Comparison of ENCODE assay signal across 14 cellular contexts in the genomic region with DNA sequence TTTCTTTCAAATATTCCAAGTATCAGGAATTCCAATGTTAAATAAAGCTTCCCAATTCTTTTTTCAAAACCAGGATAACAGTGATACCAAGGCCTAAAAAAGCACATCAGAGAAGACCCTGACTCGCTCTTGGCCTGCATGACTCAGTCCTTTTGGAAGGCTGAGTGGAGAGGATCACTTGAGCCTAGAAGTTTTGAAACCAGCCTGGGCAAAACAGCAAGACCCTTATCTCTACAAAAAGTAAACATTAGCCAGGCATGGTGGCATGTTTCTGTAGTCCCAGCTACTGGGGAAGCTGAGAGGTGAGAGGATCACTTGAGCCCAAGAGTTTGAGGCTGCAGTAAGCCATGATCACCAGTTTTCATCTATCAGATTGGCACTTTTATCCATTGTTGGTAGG. TPM values are rescaled to one million over a fixed set of nuclear protein-coding genes. Genes with fewer than 3 reads are reported as not detected.
DNase-seq lines count a peak whose midpoint lies in the region; ATAC-seq and TF ChIP-seq lines count a peak whose summit lies in the region.
"Had no signal": no experiment of that assay in that cellular context is flagged by ENCODE, and none has a peak within 500 bp of the region (broad histone marks: within the 10 kb centered on the region; RNA-seq: fewer than 3 reads in every experiment).

No MANE protein-coding gene starts in this region.

- H2AK9ac ChIP-seq in IMR-90 (replicated peaks; ENCODE audit: low read depth, low read length, poor library complexity) = no peak overlapping the region

- H3K18ac ChIP-seq in IMR-90 (ENCODE audit: low read depth, low read length) = no peak overlapping the region

- H3K4me1 ChIP-seq in IMR-90 (ENCODE audit: control insufficient read depth, insufficient read depth, low read length) = peaks cover 3% of the 10 kb centered on the region; the same call in 1 of the 2 replicates
- H3K4me1 ChIP-seq in body of pancreas = peaks cover 3% of the 10 kb centered on the region
- no peaks in the 10 kb centered on the region for H3K4me1 ChIP-seq in lower lobe of right lung

- in situ Hi-C loops in IMR-90 (cut with MboI; ENCODE audit: low sequenced_read_pairs) = no loop called here

- dilution Hi-C loops in IMR-90 (cut with HindIII; ENCODE audit: low sequenced_read_pairs, unreplicated experiment) = no loop called here

- H4K5ac ChIP-seq in IMR-90 (ENCODE audit: low read depth, low read length) = no peak overlapping the region

- H3K9ac ChIP-seq in IMR-90 (ENCODE audit: low read depth, low read length) = no peak overlapping the region

- CTCF ChIA-PET in IMR-90 (lab: Yijun Ruan, JAX) = no interaction called here

- no peaks in the 10 kb centered on the region for H4K20me1 ChIP-seq in IMR-90 (ENCODE audit: insufficient read depth, low read length)

- no peak overlapping the region for H3K4ac ChIP-seq in IMR-90 (ENCODE audit: low read depth, low read length)

- ATAC-seq in IMR-90 (ENCODE audit: low read depth) (peak; percentile 29; the same call in 1 of the 2 replicates), body of pancreas (peak; percentile 33), lower lobe of right lung (peak; percentile 57 to 65), GM21390 (IDR thresholded peaks at IDR 0.05; ENCODE audit: unreplicated experiment) (no peak)

- TF ChIP-seq POLR2A in IMR-90 (IDR thresholded peaks at IDR 0.05; ENCODE audit: low read depth, low read length) (no peak), body of pancreas (IDR thresholded peaks at IDR 0.05) (no peak)

- H4K8ac ChIP-seq in IMR-90 (ENCODE audit: low read depth in 2 of 2, low read length in 2 of 2) = no peak overlapping the region

- intact Hi-C loops in IMR-90 (cut with micrococcal nuclease) (no loop called here), body of pancreas (cut with DNase I) (no loop called here), lower lobe of right lung (cut with DNase I) (no loop called here)

- H3K27ac ChIP-seq in IMR-90 (ENCODE audit: insufficient read depth, low read length) = no peak overlapping the region
- no peak overlapping the region for H3K27ac ChIP-seq in body of pancreas
- no peak overlapping the region for H3K27ac ChIP-seq in lower lobe of right lung
- H3K27ac ChIP-seq: C4-2B had no signal

- H3K56ac ChIP-seq in IMR-90 (ENCODE audit: extremely low read depth, insufficient read depth, low read length) = no peak overlapping the region

- no peak overlapping the region for H2BK120ac ChIP-seq in IMR-90 (ENCODE audit: low read depth, low read length)

- no peak overlapping the region for H2AFZ ChIP-seq in IMR-90 (replicated peaks; ENCODE audit: low read length, poor library complexity)

- H3K36me3 ChIP-seq in IMR-90 (ENCODE audit: control insufficient read depth, insufficient read depth, low read length) (no peaks in the 10 kb centered on the region), body of pancreas (replicated peaks in 1 of 2; ENCODE audit: insufficient read depth in 1 of 2, low read depth in 2 of 2) (no peaks in the 10 kb centered on the region), lower lobe of right lung (no peaks in the 10 kb centered on the region)
- H3K36me3 ChIP-seq: HAP-1 had no signal

- H4K91ac ChIP-seq in IMR-90 (ENCODE audit: insufficient read depth, low read depth, low read length) = no peak overlapping the region

- no peak for TF ChIP-seq RAD21 in IMR-90 (IDR thresholded peaks at IDR 0.05; ENCODE audit: low read length)

- no peak overlapping the region for H2BK5ac ChIP-seq in IMR-90 (ENCODE audit: low read depth, low read length, poor library complexity, severe bottlenecking)

- H3K79me1 ChIP-seq in IMR-90 (ENCODE audit: low read depth in 1 of 2, low read length in 2 of 2) = peaks cover 3 to 14% of the 10 kb centered on the region in 2 experiments; a peak in 2 of 4 replicates

- no peak overlapping the region for H2BK20ac ChIP-seq in IMR-90 (ENCODE audit: low read depth, low read length)

- H3K9me1 ChIP-seq in IMR-90 (ENCODE audit: insufficient read depth, low read length) = peaks cover 8% of the 10 kb centered on the region

- H3K4me3 ChIP-seq in IMR-90 (ENCODE audit: insufficient read depth, low read depth, low read length) (no peak overlapping the region), body of pancreas (no peak overlapping the region), lower lobe of right lung (no peak overlapping the region)
- H3K4me3 ChIP-seq: HAP-1 had no signal

- H2BK15ac ChIP-seq in IMR-90 (ENCODE audit: low read depth, low read length) = no peak overlapping the region

- peak; percentile 41 for DNase-seq in IMR-90
- DNase-seq in body of pancreas = no peak
- no peak for DNase-seq in lower lobe of right lung
- no peak for DNase-seq in activated effector memory CD4-positive, alpha-beta T cell treated with Interleukin-2 at 50 U/mL for 16 hours
- no peak for DNase-seq in GF-D8 (lab: John Stamatoyannopoulos, UW)
- DNase-seq: ACHN; AML-193; Caco-2; CD4-positive, alpha-beta T cell; GDM1; KBM-7 had no signal

- no peak for TF ChIP-seq CTCF in IMR-90 (conservative IDR thresholded peaks at IDR 0.05; ENCODE audit: low read depth, low read length)
- no peak for TF ChIP-seq CTCF in body of pancreas (IDR thresholded peaks at IDR 0.05)
- TF ChIP-seq CTCF in lower lobe of right lung (IDR thresholded peaks at IDR 0.05) = no peak

- no peaks in the 10 kb centered on the region for H3K9me3 ChIP-seq in IMR-90 (ENCODE audit: control insufficient read depth, insufficient read depth, low read length)
- H3K9me3 ChIP-seq in body of pancreas = no peaks in the 10 kb centered on the region
- H3K9me3 ChIP-seq in lower lobe of right lung = no peaks in the 10 kb centered on the region
- H3K9me3 ChIP-seq: Caco-2, HAP-1 had no signal

- H2AK5ac ChIP-seq in IMR-90 (ENCODE audit: low read depth, low read length) = no peak overlapping the region

- no peak overlapping the region for H3K14ac ChIP-seq in IMR-90 (replicated peaks; ENCODE audit: low read depth, low read length)

- H3K27me3 ChIP-seq in IMR-90 (ENCODE audit: control insufficient read depth, insufficient read depth, low read length) (no peaks in the 10 kb centered on the region), body of pancreas (no peaks in the 10 kb centered on the region), lower lobe of right lung (ENCODE audit: low read depth) (no peaks in the 10 kb centered on the region)

- POLR2A ChIA-PET in IMR-90 (lab: Charles Lee; ENCODE audit: unreplicated experiment) = no interaction called here

- no TSS peak for BruUV-seq in IMR-90 (replicated peaks; lab: Mats Ljungman, UMichigan)

- no peak overlapping the region for H3K4me2 ChIP-seq in IMR-90 (ENCODE audit: low read depth, low read length)

- 80% methylated on average over 1 of the region's 1 CpG; no CpG with 5 or more reads in 1 of the 2 experiments for WGBS in IMR-90 (ENCODE audit: extremely low coverage in 2 of 2, insufficient read length in 1 of 2), 2 experiments
- WGBS in body of pancreas, 2 donors = 100% methylated on average over 1 of the region's 1 CpG

- no peak overlapping the region for H3K23ac ChIP-seq in IMR-90 (ENCODE audit: low read depth, low read length)

TF ChIP-seq in IMR-90, 13 proteins besides CTCF, POLR2A, EP300 and RAD21:
- TF ChIP-seq CHD1 (IDR thresholded peaks at IDR 0.05; ENCODE audit: low read depth, low read length) (no peak), MAFK (IDR thresholded peaks at IDR 0.05; ENCODE audit: low read depth, low read length) (no peak)

RNA-seq across cellular contexts. Expression of gene NFE2L3, which starts 18.7 kb away (rescaled TPM):
- total RNA-seq in IMR-90 (2012; rRNA removed) (37.8 and 43.2 TPM in 2 replicates), body of pancreas (1 to 10 TPM; 4.9 to 6.6 TPM), lower lobe of right lung (4.8 TPM)
- 22.8 and 28.0 TPM in 2 replicates for polyA plus RNA-seq in IMR-90 (2012; rRNA removed)
- polyA plus RNA-seq in IMR-90 (2012; cell fraction: cytosol; rRNA removed) = 9.0 and 13.0 TPM in 2 replicates
- 5.1 and 19.4 TPM in 2 replicates for polyA plus RNA-seq in IMR-90 (2012; cell fraction: nucleus; rRNA removed; ENCODE audit: low replicate concordance)

RNA-seq across cellular contexts. Expression of gene HNRNPA2B1, which starts 29.9 kb away (rescaled TPM):
- total RNA-seq in IMR-90 (2012; rRNA removed) (49.3 and 118 TPM in 2 replicates), body of pancreas (100 to 1,000 TPM; 158 to 306 TPM), lower lobe of right lung (368 TPM)
- polyA plus RNA-seq in IMR-90 (2012; rRNA removed) = 417 and 515 TPM in 2 replicates
- 51.3 and 57.4 TPM in 2 replicates for polyA plus RNA-seq in IMR-90 (2012; cell fraction: cytosol; rRNA removed)
- 46.0 and 266 TPM in 2 replicates for polyA plus RNA-seq in IMR-90 (2012; cell fraction: nucleus; rRNA removed; ENCODE audit: low replicate concordance)

RNA-seq across cellular contexts. Expression of gene CBX3, which starts 30.9 kb away (rescaled TPM):
- total RNA-seq in IMR-90 (2012; rRNA removed) (38.2 and 85.0 TPM in 2 replicates), body of pancreas (10 to 100 TPM; 34.2 to 63.3 TPM), lower lobe of right lung (94.3 TPM)
- polyA plus RNA-seq in IMR-90 (2012; rRNA removed) = 65.6 and 76.5 TPM in 2 replicates
- 7.2 and 7.8 TPM in 2 replicates for polyA plus RNA-seq in IMR-90 (2012; cell fraction: cytosol; rRNA removed)
- 41.4 and 59.8 TPM in 2 replicates for polyA plus RNA-seq in IMR-90 (2012; cell fraction: nucleus; rRNA removed; ENCODE audit: low replicate concordance)
